8 cellular contexts compared by ENCODE assay signal in genomic region chr15:58287891-58288290, GRCh38.
"Had no signal": no experiment of that assay in that cellular context is flagged by ENCODE, and none has a peak within 500 bp of the region (broad histone marks: within the 10 kb centered on the region; RNA-seq: fewer than 3 reads in every experiment).

No MANE protein-coding gene starts in this region.

- H3K4me3 Mint-ChIP-seq: GM23338, HFFc6, IgD-negative memory B cell had no signal

- H3K4me1 Mint-ChIP-seq: IgD-negative memory B cell had no signal

- H3K9me3 ChIP-seq: HAP-1 had no signal

- H3K4me2 ChIP-seq: GM23338 had no signal

- H3K27ac Mint-ChIP-seq: GM23338, HFFc6, IgD-negative memory B cell had no signal

- H3K9me3 Mint-ChIP-seq: GM23338, HFFc6 had no signal

- FAIRE-seq: H1, H54 had no signal

- H3K36me3 ChIP-seq: HAP-1 had no signal

- H3K36me3 Mint-ChIP-seq: IgD-negative memory B cell had no signal

- H3K4me3 ChIP-seq: GM23338, HAP-1 had no signal

- H3K27ac ChIP-seq: HL-60 had no signal

- DNase-seq: HFFc6, KG1 had no signal

- ATAC-seq: GM23338 had no signal

- H2AFZ ChIP-seq: GM23338 had no signal
